In genomic region chr15:65304393-65305143, GRCh38 we compare ENCODE assay signal across 8 cellular contexts. TPM values are rescaled to one million over a fixed set of nuclear protein-coding genes. Genes with fewer than 3 reads are reported as not detected.
DNase-seq lines count a peak whose midpoint lies in the region; ATAC-seq and TF ChIP-seq lines count a peak whose summit lies in the region.

TSS of gene RNU5B-1 (plus strand) at chr15:65304677.

- POLR2A ChIA-PET in activated CD4-positive, alpha-beta T cell treated with anti-CD3 and anti-CD28 coated beads for 36 hours (lab: Charles Lee): interaction anchor here (0.6 to 2.9 kb wide), 54 partner anchors 8 to 1052 kb away, joined by 3 to 137 read pairs (median 4); partner anchors contain the start of genes CLPX, DENND4A, HACD3 and INTS14

- CTCF ChIA-PET in activated CD4-positive, alpha-beta T cell treated with anti-CD3 and anti-CD28 coated beads for 36 hours (lab: Charles Lee): interaction anchor here (0.7 to 2.5 kb wide), 6 partner anchors 14 to 251 kb away, joined by 4 to 15 read pairs (median 6); partner anchors contain the start of genes CLPX and PARP16

- H3K36me3 ChIP-seq in BE2C: no peaks in the 10 kb centered on the region

- H3K9me3 ChIP-seq in BE2C: no peaks in the 10 kb centered on the region

- H3K36me3 Mint-ChIP-seq in activated CD4-positive, alpha-beta T cell treated with anti-CD3 and anti-CD28 coated beads for 36 hours (ENCODE audit: low read depth): no peaks in the 10 kb centered on the region

- ATAC-seq in GM19025 (IDR thresholded peaks at IDR 0.05; ENCODE audit: low read depth, unreplicated experiment): peak; percentile 65
- peak; percentile 58 for ATAC-seq in HG03342 (IDR thresholded peaks at IDR 0.05; ENCODE audit: unreplicated experiment)
- ATAC-seq in activated CD4-positive, alpha-beta T cell treated with anti-CD3 and anti-CD28 coated beads for 36 hours: peak; percentile 75
- ATAC-seq in left lobe of liver: peak; percentile 88

- no peaks in the 10 kb centered on the region for H3K27me3 ChIP-seq in BE2C

- peak within 1 kb of the TSS; percentile 98 for H3K27ac Mint-ChIP-seq in activated CD4-positive, alpha-beta T cell treated with anti-CD3 and anti-CD28 coated beads for 36 hours

- no peaks in the 10 kb centered on the region for H3K27me3 Mint-ChIP-seq in activated CD4-positive, alpha-beta T cell treated with anti-CD3 and anti-CD28 coated beads for 36 hours

- intact Hi-C loops in activated CD4-positive, alpha-beta T cell treated with anti-CD3 and anti-CD28 coated beads for 36 hours (cut with DNase I, micrococcal nuclease): loop anchor here (1.0 to 10.0 kb wide), 17 partner anchors 8 to 1200 kb away; partner anchors contain the start of genes PDCD7 (in 2 of the 2), RNU5A-1 (in 2 of the 2), CLPX (in 1 of the 2) and DENND4A (in 1 of the 2)

- peak within 1 kb of the TSS; percentile 89 for H3K4me3 Mint-ChIP-seq in activated CD4-positive, alpha-beta T cell treated with anti-CD3 and anti-CD28 coated beads for 36 hours

- DNase-seq in BE2C (peak; percentile 86), NCI-H460 (ENCODE audit: extremely low read depth, low read depth) (peak; percentile 96), dedifferentiated amniotic fluid mesenchymal stem cell (ENCODE audit: extremely low spot score) (peak; percentile 96), left lobe of liver (ENCODE audit: low spot score) (peak; percentile 63)
- DNase-seq in activated CD4-positive, alpha-beta T cell treated with anti-CD3 and anti-CD28 coated beads for 36 hours: peak; percentile 87
- peak; percentile 87 to 88 for DNase-seq in stimulated activated CD4-positive, alpha-beta T cell treated with anti-CD3 and anti-CD28 coated beads, Interleukin-2, amount 100 ng/mL, for 24 hours

- peak; percentile 93 for TF ChIP-seq CTCF in BE2C (IDR thresholded peaks at IDR 0.05; ENCODE audit: low read depth, low read length)

- peak within 1 kb of the TSS; percentile 67 for H3K4me3 ChIP-seq in BE2C (ENCODE audit: low read depth, low read length)

- H3K9me3 Mint-ChIP-seq in activated CD4-positive, alpha-beta T cell treated with anti-CD3 and anti-CD28 coated beads for 36 hours (ENCODE audit: low read depth): no peaks in the 10 kb centered on the region

- peaks cover 4% of the 10 kb centered on the region; the same call in 1 of the 2 replicates for H3K4me1 ChIP-seq in BE2C

- peaks cover 36% of the 10 kb centered on the region for H3K4me1 Mint-ChIP-seq in activated CD4-positive, alpha-beta T cell treated with anti-CD3 and anti-CD28 coated beads for 36 hours

RNA-seq across cellular contexts. Expression of gene RNU5B-1, which starts in this region (rescaled TPM):
- polyA plus RNA-seq in BE2C (2012; ENCODE audit: insufficient read depth, insufficient read length, low read depth): not detected
- total RNA-seq in NCI-H460 (2014; rRNA removed; shearing (Covaris generic)): not detected in 2 replicates
- not detected in 2 replicates for polyA plus RNA-seq in NCI-H460 (2014; cell fraction: nucleus; rRNA removed)
- not detected for total RNA-seq in activated CD4-positive, alpha-beta T cell treated with anti-CD3 and anti-CD28 coated beads for 36 hours
- total RNA-seq in left lobe of liver: not detected

Comparison
In these comparisons a context has a peak if more than half of its experiments do, and no peak if none do; other contexts are left out.
1. Peak in every context shown above with its lines: DNase-seq, ATAC-seq and H3K4me3 ChIP-seq.
2. Peak in DNase-seq in NCI-H460; RNA of the gene not detected or under 1 TPM.
3. Peak in DNase-seq and ATAC-seq in activated CD4-positive, alpha-beta T cell treated with anti-CD3 and anti-CD28 coated beads for 36 hours; RNA of the gene not detected or under 1 TPM.
4. Peak in DNase-seq and ATAC-seq in left lobe of liver; RNA of the gene not detected or under 1 TPM.